In genomic region chr12:124398578-124399227, GRCh38 we compare ENCODE assay signal across 13 cellular contexts.
A peak's percentile ranks its signal among the peaks of the same experiment; 100 is the strongest.
DNase-seq lines count a peak whose midpoint lies in the region; ATAC-seq and TF ChIP-seq lines count a peak whose summit lies in the region.
"Had no signal": no experiment of that assay in that cellular context is flagged by ENCODE, and none has a peak within 500 bp of the region (broad histone marks: within the 10 kb centered on the region; RNA-seq: fewer than 3 reads in every experiment).

No MANE protein-coding gene starts in this region.

- H3K4me3 ChIP-seq in Panc1 (ENCODE audit: low read depth in 2 of 2, low read length in 2 of 2): no peak overlapping the region
- H3K4me3 ChIP-seq in endocrine pancreas (ENCODE audit: control insufficient read depth, insufficient read depth, low read length): no peak overlapping the region
- no peak overlapping the region for H3K4me3 ChIP-seq in tibial nerve

- peak; percentile 58 for TF ChIP-seq CTCF in Panc1 (IDR thresholded peaks at IDR 0.05)
- no peak for TF ChIP-seq CTCF in tibial nerve (IDR thresholded peaks at IDR 0.05)

- WGBS in tibial nerve, 2 donors: 60 to 66% methylated on average over 14 of the region's 15 CpGs

- in situ Hi-C loops in Panc1 (cut with HindIII; ENCODE audit: low pct_unique_long_range_greater_than_20kb, low sequenced_read_pairs): no loop called here

- peak in 1 of 2 donors; percentile 46 for TF ChIP-seq EP300 in tibial nerve (IDR thresholded peaks at IDR 0.05)

- TF ChIP-seq POLR2A in tibial nerve (IDR thresholded peaks at IDR 0.05): no peak

- H3K4me1 ChIP-seq in Panc1 (ENCODE audit: control insufficient read depth, insufficient read depth, low read length) (peaks cover 68% of the 10 kb centered on the region), endocrine pancreas (ENCODE audit: control insufficient read depth, insufficient read depth, low read length) (no peaks in the 10 kb centered on the region), tibial nerve (peaks cover 1 to 91% (median 69%) of the 10 kb centered on the region in 4 donors)

- POLR2A ChIA-PET in Panc1 (lab: Charles Lee): interaction anchor here (0.5 kb wide), 1 partner anchor 8 kb away, joined by 4 read pairs; no protein-coding TSS in a partner anchor

- intact Hi-C loops in Panc1 (cut with micrococcal nuclease; ENCODE audit: unreplicated experiment): loop anchor here (10.0 kb wide), 1 partner anchor 166 kb away; the partner anchor contains the start of gene NCOR2

- CTCF ChIA-PET in Panc1 (lab: Charles Lee): interaction anchor here (1.1 to 1.2 kb wide), 2 partner anchors 9 to 10 kb away, joined by 4 read pairs; no protein-coding TSS in a partner anchor

- no peaks in the 10 kb centered on the region for H3K27me3 ChIP-seq in Panc1 (ENCODE audit: control insufficient read depth, insufficient read depth, low read length)
- no peaks in the 10 kb centered on the region for H3K27me3 ChIP-seq in endocrine pancreas (ENCODE audit: control insufficient read depth, insufficient read depth, low read length)
- no peaks in the 10 kb centered on the region for H3K27me3 ChIP-seq in tibial nerve

- H3K36me3 ChIP-seq in Panc1 (ENCODE audit: control insufficient read depth, insufficient read depth, low read length) (no peaks in the 10 kb centered on the region; the same call in 1 of the 2 replicates), endocrine pancreas (ENCODE audit: control insufficient read depth, insufficient read depth, low read length) (no peaks in the 10 kb centered on the region), tibial nerve (peaks cover 0 to 56% (median 8%) of the 10 kb centered on the region in 3 donors)

- 0 out of 2 replicates have a peak, but pooled peaks have one; percentile 9 for ATAC-seq in Panc1

- H3K9me3 ChIP-seq in Panc1 (ENCODE audit: control insufficient read depth, insufficient read depth, low read depth, low read length) (no peaks in the 10 kb centered on the region), endocrine pancreas (ENCODE audit: control insufficient read depth, low read length) (no peaks in the 10 kb centered on the region), tibial nerve (no peaks in the 10 kb centered on the region)

- DNase-seq in Panc1 (ENCODE audit: low read depth, low spot score) (no peak), medulla oblongata (ENCODE audit: extremely low spot score) (peak; percentile 57), tibial nerve (ENCODE audit: low spot score in 2 of 2) (peak; percentile 70 to 72), NCI-H524 treated with DMSO at 0.1 percent for 48 hours (lab: John Stamatoyannopoulos, UW) (no peak)
- DNase-seq in stimulated activated CD4-positive, alpha-beta T cell treated with anti-CD3 and anti-CD28 coated beads, Interleukin-4, amount 100 ng/mL, for 4 hours: no peak
- no peak for DNase-seq in activated CD8-positive, alpha-beta memory T cell treated with anti-CD3 and anti-CD28 coated beads, Interleukin-2, amount 50 U/mL, for 4 hours
- DNase-seq: activated CD4-positive, alpha-beta T cell treated with anti-CD3 and anti-CD28 coated beads, Interleukin-2, amount 10 ng/mL, durations not matched to agents 7 days and 5 days; activated gamma-delta T cell treated with Interleukin-2 at 50 U/mL for 16 hours; CD4-positive, alpha-beta T cell; Karpas-422; kidney glomerular epithelial cell; NCI-H2081 treated with DMSO at 0.1 percent for 48 hours had no signal

- H3K27ac ChIP-seq in Panc1 (ENCODE audit: low read length) (peak overlapping the region; percentile 25; the same call in 1 of the 2 replicates), tibial nerve (peak overlapping the region; percentile 15 to 91 (median 84))

- no TSS peak for BruUV-seq in Panc1 (replicated peaks; lab: Mats Ljungman, UMichigan)

- peak overlapping the region; percentile 10 for H3K9ac ChIP-seq in endocrine pancreas (ENCODE audit: control insufficient read depth, insufficient read depth, low read length)

Comparison
In these comparisons a context has a peak if more than half of its experiments do, and no peak if none do; other contexts are left out.
1. DNase-seq: peak in medulla oblongata (single experiment) and tibial nerve (2 of 2); none in Panc1 (single experiment), stimulated activated CD4-positive, alpha-beta T cell treated with anti-CD3 and anti-CD28 coated beads, Interleukin-4, amount 100 ng/mL, for 4 hours (0 of 2), NCI-H524 treated with DMSO at 0.1 percent for 48 hours (single experiment) and activated CD8-positive, alpha-beta memory T cell treated with anti-CD3 and anti-CD28 coated beads, Interleukin-2, amount 50 U/mL, for 4 hours (single experiment).